Comparison of ENCODE assay signal across 23 cellular contexts in the genomic region with DNA sequence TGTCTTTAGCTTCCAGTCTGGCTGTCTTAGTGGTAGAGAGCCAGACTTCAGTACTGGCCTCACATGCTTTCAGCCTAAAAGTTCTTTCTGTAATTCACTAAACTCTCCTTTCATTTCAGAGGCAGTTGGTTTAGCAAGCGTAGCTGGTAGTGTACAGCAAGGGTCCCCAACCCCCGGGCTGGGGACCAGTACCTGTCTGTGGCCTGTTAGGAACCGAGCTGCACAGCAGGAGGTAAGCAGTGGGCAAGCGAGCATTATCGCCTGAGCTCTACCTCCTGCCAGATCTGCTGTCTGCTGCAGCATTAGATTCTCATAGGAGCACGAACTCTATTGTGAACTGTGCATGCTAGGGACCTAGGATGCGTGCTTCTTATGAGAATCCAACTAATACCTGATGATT.
"Had no signal": no experiment of that assay in that cellular context is flagged by ENCODE, and none has a peak within 500 bp of the region (broad histone marks: within the 10 kb centered on the region; RNA-seq: fewer than 3 reads in every experiment).

No MANE protein-coding gene starts in this region.

- H3K9me3 Mint-ChIP-seq: nephron progenitor cell, type B pancreatic cell had no signal

- H3K27me3 ChIP-seq: dorsolateral prefrontal cortex, gastrocnemius medialis, pancreas, right lobe of liver, stomach, thyroid gland had no signal

- H3K27ac Mint-ChIP-seq: naive thymus-derived CD4-positive, alpha-beta T cell; nephron progenitor cell; type B pancreatic cell had no signal

- H3K36me3 ChIP-seq: gastrocnemius medialis, lower lobe of right lung, pancreas, right lobe of liver, stomach, thyroid gland had no signal

- DNase-seq: central memory CD4-positive, alpha-beta T cell; dorsolateral prefrontal cortex; effector CD4-positive, alpha-beta T cell; gastrocnemius medialis; head of caudate nucleus; left ventricle myocardium superior; lower lobe of right lung; midbrain; naive thymus-derived CD4-positive, alpha-beta T cell; nephron progenitor cell; occipital lobe; pancreas; right lobe of liver; small intestine; stimulated activated CD4-positive, alpha-beta T cell treated with anti-CD3 and anti-CD28 coated beads, Interleukin-12 subunit alpha, Interleukin-12 subunit beta, amount 100 ng/mL, for 4 hours; stimulated activated CD4-positive, alpha-beta T cell treated with anti-CD3 and anti-CD28 coated beads, Interleukin-1b, Interleukin-23, amount 100 ng/mL, for 48 hours; stimulated activated CD4-positive, alpha-beta T cell treated with anti-CD3 and anti-CD28 coated beads, Interleukin-4, amount 100 ng/mL, for 1 hour; stimulated activated CD8-positive, alpha-beta memory T cell treated with anti-CD3 and anti-CD28 coated beads, Interleukin-4, amount 100 ng/mL, for 48 hours; stimulated activated naive CD4-positive, alpha-beta T cell treated with Interleukin-2 at 50 U/mL for 16 hours; stomach; thyroid gland had no signal

- H3K4me3 Mint-ChIP-seq: naive thymus-derived CD4-positive, alpha-beta T cell; nephron progenitor cell; type B pancreatic cell had no signal

- H3K36me3 Mint-ChIP-seq: naive thymus-derived CD4-positive, alpha-beta T cell; type B pancreatic cell had no signal

- H3K9me3 ChIP-seq: gastrocnemius medialis, lower lobe of right lung, pancreas, right lobe of liver, stomach, thyroid gland had no signal

- H3K4me3 ChIP-seq: dorsolateral prefrontal cortex, gastrocnemius medialis, lower lobe of right lung, pancreas, right lobe of liver, stomach, thyroid gland had no signal

- H3K4me1 Mint-ChIP-seq: nephron progenitor cell had no signal

- H3K27ac ChIP-seq: dorsolateral prefrontal cortex, epithelial cell of prostate, gastrocnemius medialis, lower lobe of right lung, pancreas, right lobe of liver, stomach, thyroid gland had no signal

- H3K4me1 ChIP-seq: gastrocnemius medialis, lower lobe of right lung, right lobe of liver, stomach, thyroid gland had no signal
